8 cellular contexts compared by ENCODE assay signal in genomic region chr6:47310131-47310480, GRCh38. TPM values are rescaled to one million over a fixed set of nuclear protein-coding genes. Genes with fewer than 3 reads are reported as not detected.
DNase-seq lines count a peak whose midpoint lies in the region; ATAC-seq and TF ChIP-seq lines count a peak whose summit lies in the region.

No MANE protein-coding gene starts in this region.

- TF ChIP-seq CTCF in mammary epithelial cell (conservative IDR thresholded peaks at IDR 0.05 in 1 of 2, IDR thresholded peaks at IDR 0.05 in 1 of 2; ENCODE audit: extremely low read depth in 1 of 2, insufficient read depth in 1 of 2, low read depth in 1 of 2, low read length in 2 of 2) (no peak), progenitor cell of endocrine pancreas (IDR thresholded peaks at IDR 0.05; ENCODE audit: unreplicated experiment) (peak; percentile 3), lower leg skin (IDR thresholded peaks at IDR 0.05) (no peak)

- peak; percentile 23 for DNase-seq in HuH-7 (ENCODE audit: low spot score)
- DNase-seq in mammary epithelial cell = no peak
- DNase-seq in progenitor cell of endocrine pancreas (ENCODE audit: low spot score, unreplicated experiment) = no peak
- DNase-seq in stimulated activated CD4-positive, alpha-beta T cell treated with anti-CD3 and anti-CD28 coated beads, Interleukin-4, amount 100 ng/mL, for 24 hours = no peak
- DNase-seq in lower leg skin (ENCODE audit: low spot score in 2 of 2) = no peak
- DNase-seq in foreskin melanocyte = no peak
- DNase-seq in H4 (ENCODE audit: low spot score) = no peak

- peaks cover 21% of the 10 kb centered on the region for H3K4me1 ChIP-seq in mammary epithelial cell (ENCODE audit: insufficient read depth, low read length)

- H3K27ac ChIP-seq in mammary epithelial cell (ENCODE audit: insufficient read depth, low read depth, low read length) = peak overlapping the region; percentile 25

- CTCF ChIA-PET in mammary epithelial cell (lab: Charles Lee; ENCODE audit: low non-redundant PET) = interaction anchor here (0.7 kb wide), 1 partner anchor 204 kb away, joined by 3 read pairs; no protein-coding TSS in a partner anchor

- ATAC-seq in GM19395 (IDR thresholded peaks at IDR 0.05; ENCODE audit: unreplicated experiment) = peak; percentile 24

- in situ Hi-C loops in mammary epithelial cell (cut with MboI; ENCODE audit: low sequenced_read_pairs in 2 of 2) = loop anchor here (25.0 kb wide), 1 partner anchor 448 kb away; no protein-coding TSS in a partner anchor

- H3K9ac ChIP-seq in mammary epithelial cell (ENCODE audit: insufficient read depth, low read length) = peak overlapping the region; percentile 54

- no peaks in the 10 kb centered on the region for H3K36me3 Mint-ChIP-seq in progenitor cell of endocrine pancreas (ENCODE audit: insufficient read depth)

- no peaks in the 10 kb centered on the region for H4K20me1 ChIP-seq in mammary epithelial cell (ENCODE audit: insufficient read depth, low read length)

- no TSS peak for BruUV-seq in mammary epithelial cell (replicated peaks; lab: Mats Ljungman, UMichigan)

- TF ChIP-seq POLR2A in lower leg skin (IDR thresholded peaks at IDR 0.05) = no peak

- H3K4me2 ChIP-seq in mammary epithelial cell (ENCODE audit: insufficient read depth, low read depth, low read length) = peak overlapping the region; percentile 51

- WGBS in mammary epithelial cell (ENCODE audit: low coverage, missing lambda C conversion rate) = 1% methylated on average over 7 of the region's 7 CpGs
- WGBS in lower leg skin, 2 donors = 2 to 4% methylated on average over 7 of the region's 7 CpGs

- dilution Hi-C loops in mammary epithelial cell (cut with HindIII; ENCODE audit: low sequenced_read_pairs) = no loop called here

- H3K4me3 Mint-ChIP-seq in progenitor cell of endocrine pancreas (ENCODE audit: low read depth) = peak overlapping the region; percentile 85

- peak overlapping the region; percentile 90 for H3K27ac Mint-ChIP-seq in progenitor cell of endocrine pancreas

- peaks cover 15% of the 10 kb centered on the region for H3K27me3 Mint-ChIP-seq in progenitor cell of endocrine pancreas

- H3K9me3 ChIP-seq in mammary epithelial cell (replicated peaks; ENCODE audit: insufficient read depth, low read length) = no peaks in the 10 kb centered on the region

- H3K36me3 ChIP-seq in mammary epithelial cell (ENCODE audit: insufficient read depth, low read length) = no peaks in the 10 kb centered on the region

- no peaks in the 10 kb centered on the region for H3K27me3 ChIP-seq in mammary epithelial cell (ENCODE audit: insufficient read depth, low read length)

- peak overlapping the region; percentile 87 for H2AFZ ChIP-seq in mammary epithelial cell (ENCODE audit: low read depth, low read length)

- H3K79me2 ChIP-seq in mammary epithelial cell (ENCODE audit: insufficient read depth, low read length) = peaks cover 46% of the 10 kb centered on the region

- intact Hi-C loops in mammary epithelial cell (cut with micrococcal nuclease) = loop anchor here (1.0 kb wide), 2 partner anchors 213 to 231 kb away; no protein-coding TSS in a partner anchor
- intact Hi-C loops in lower leg skin (cut with DNase I; ENCODE audit: low total_unique reads) = loop anchor here (2.0 kb wide), 1 partner anchor 213 kb away; no protein-coding TSS in a partner anchor

- no peaks in the 10 kb centered on the region for H3K9me3 Mint-ChIP-seq in progenitor cell of endocrine pancreas (ENCODE audit: low read depth)

- peaks cover 20% of the 10 kb centered on the region for H3K4me1 Mint-ChIP-seq in progenitor cell of endocrine pancreas (ENCODE audit: low read depth)

- peak overlapping the region in 1 of 3 experiments; percentile 90 for H3K4me3 ChIP-seq in mammary epithelial cell (replicated peaks in 1 of 3; ENCODE audit: insufficient read depth in 1 of 3, low read depth in 2 of 3, low read length in 3 of 3)
- H3K4me3 ChIP-seq in lower leg skin (ENCODE audit: low read depth, poor library complexity, severe bottlenecking) = no peak overlapping the region

RNA-seq across cellular contexts. Expression of gene TNFRSF21, which starts 0.4 kb away (rescaled TPM):
- total RNA-seq in mammary epithelial cell (100 to 1,000 TPM in 1 of 2 donors, 10 to 100 TPM in 1; 70.3 to 188 TPM), progenitor cell of endocrine pancreas (46.3 and 49.7 TPM in 2 replicates), lower leg skin (1 to 10 TPM; 1.6 to 5.4 (median 3.1) TPM)
- 89.7 TPM for polyA plus RNA-seq in mammary epithelial cell
- 122 TPM for polyA minus RNA-seq in mammary epithelial cell
- 6.1 and 7.7 TPM in 2 replicates for total RNA-seq in H4 (2014; rRNA removed; shearing (Covaris generic))
